17 cellular contexts compared by ENCODE assay signal in the genomic region with DNA sequence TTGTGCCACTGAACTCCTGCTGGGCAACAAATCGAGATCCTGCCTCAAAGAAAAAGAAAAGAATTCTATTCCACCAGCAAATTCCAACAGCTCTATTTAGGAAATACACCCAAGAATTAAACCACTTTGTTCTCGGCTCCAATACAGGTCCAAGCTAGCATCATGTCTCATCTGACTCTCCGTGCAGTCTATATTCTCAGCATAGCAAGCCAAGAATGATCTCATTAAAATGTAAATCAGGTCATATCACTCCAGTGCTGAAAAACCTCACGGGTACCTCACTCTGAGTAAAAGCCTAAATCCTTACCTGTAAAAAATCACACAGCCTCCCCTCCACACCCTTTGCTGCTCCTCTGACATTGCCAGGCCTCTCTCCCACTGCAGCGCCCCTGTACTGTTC. TPM values are rescaled to one million over a fixed set of nuclear protein-coding genes. Genes with fewer than 3 reads are reported as not detected.
DNase-seq lines count a peak whose midpoint lies in the region; ATAC-seq and TF ChIP-seq lines count a peak whose summit lies in the region.
"Had no signal": no experiment of that assay in that cellular context is flagged by ENCODE, and none has a peak within 500 bp of the region (broad histone marks: within the 10 kb centered on the region; RNA-seq: fewer than 3 reads in every experiment).

No MANE protein-coding gene starts in this region.

- H3K27ac ChIP-seq in A673 (ENCODE audit: low read depth, low read length, poor library complexity, severe bottlenecking) (peak overlapping the region; percentile 52), HEK293 (ENCODE audit: extremely low read depth, low read depth, low read length) (0 out of 2 replicates have a peak overlapping the region, but pooled peaks have one; percentile 31), foreskin keratinocyte (peak overlapping the region; percentile 29), upper lobe of right lung (no peak overlapping the region), mammary epithelial cell (ENCODE audit: insufficient read depth, low read depth, low read length) (no peak overlapping the region)
- H3K27ac ChIP-seq: Peyer's patch, SK-N-MC had no signal

- DNase-seq in A673 (ENCODE audit: low spot score) (no peak), astrocyte of the hippocampus (ENCODE audit: low read depth, low spot score) (peak; percentile 13), foreskin keratinocyte (peak in 1 of 2 donors; percentile 56), upper lobe of right lung (no peak), SK-N-DZ (ENCODE audit: low spot score) (no peak), mammary epithelial cell (no peak)
- DNase-seq: Caco-2, DMS53, NCI-H1417 treated with DMSO at 0.1 percent for 48 hours, NCI-H2029, NCI-H2171 treated with DMSO at 0.1 percent for 48 hours, NCI-H774, Peyer's patch had no signal

- peaks cover 10% of the 10 kb centered on the region for H4K20me1 ChIP-seq in mammary epithelial cell (ENCODE audit: insufficient read depth, low read length)

- no peak overlapping the region for H2AFZ ChIP-seq in mammary epithelial cell (ENCODE audit: low read depth, low read length)

- H3K4me1 ChIP-seq in A673 (ENCODE audit: insufficient read depth, low read length, poor library complexity, severe bottlenecking) (peaks cover 27% of the 10 kb centered on the region), HEK293 (ENCODE audit: control insufficient read depth, insufficient read depth, low read length) (peaks cover 40% of the 10 kb centered on the region), foreskin keratinocyte (peaks cover 31% of the 10 kb centered on the region), upper lobe of right lung (peaks cover 14% of the 10 kb centered on the region), mammary epithelial cell (ENCODE audit: insufficient read depth, low read length) (peaks cover 3% of the 10 kb centered on the region)
- H3K4me1 ChIP-seq: Caco-2 had no signal

- dilution Hi-C loops in mammary epithelial cell (cut with HindIII; ENCODE audit: low sequenced_read_pairs), result loop anchor here (5.0 kb wide), 1 partner anchor 80 kb away; no protein-coding TSS in a partner anchor

- intact Hi-C loops in A673 (cut with micrococcal nuclease; ENCODE audit: unreplicated experiment), result no loop called here
- intact Hi-C loops in upper lobe of right lung (cut with DNase I), result no loop called here
- intact Hi-C loops in mammary epithelial cell (cut with micrococcal nuclease), result no loop called here

- no peak overlapping the region for H3K4me2 ChIP-seq in mammary epithelial cell (ENCODE audit: insufficient read depth, low read depth, low read length)

- H3K36me3 ChIP-seq in A673 (ENCODE audit: insufficient read depth, low read length, poor library complexity, severe bottlenecking), result no peaks in the 10 kb centered on the region
- H3K36me3 ChIP-seq in HEK293 (ENCODE audit: control insufficient read depth in 2 of 2, insufficient read depth in 1 of 2, low read length in 2 of 2), result no peaks in the 10 kb centered on the region; a peak in 2 of 3 replicates
- H3K36me3 ChIP-seq in upper lobe of right lung, result no peaks in the 10 kb centered on the region
- H3K36me3 ChIP-seq in mammary epithelial cell (ENCODE audit: insufficient read depth, low read length), result no peaks in the 10 kb centered on the region
- H3K36me3 ChIP-seq: Peyer's patch had no signal

- WGBS in mammary epithelial cell (ENCODE audit: low coverage, missing lambda C conversion rate), result 88% methylated on average over 4 of the region's 5 CpGs

- H3K27me3 ChIP-seq in A673 (replicated peaks; ENCODE audit: insufficient read depth, low read depth, low read length, poor library complexity) (no peaks in the 10 kb centered on the region), foreskin keratinocyte (no peaks in the 10 kb centered on the region), upper lobe of right lung (no peaks in the 10 kb centered on the region), mammary epithelial cell (ENCODE audit: insufficient read depth, low read length) (no peaks in the 10 kb centered on the region)
- H3K27me3 ChIP-seq: Peyer's patch had no signal

- CTCF ChIA-PET in A673 (lab: Charles Lee), result interaction anchor here (0.6 kb wide), 1 partner anchor 323 kb away, joined by 3 read pairs; no protein-coding TSS in a partner anchor
- CTCF ChIA-PET in HEK293 (lab: Yijun Ruan, JAX), result interaction anchor here (0.6 to 1.1 kb wide), 5 partner anchors 11 to 130 kb away, joined by 3 to 4 read pairs (median 4); partner anchors contain the start of gene ANKFY1
- CTCF ChIA-PET in mammary epithelial cell (lab: Charles Lee; ENCODE audit: low non-redundant PET), result no interaction called here

- ATAC-seq in foreskin keratinocyte (peak; percentile 55), GM19452 (IDR thresholded peaks at IDR 0.05; ENCODE audit: unreplicated experiment) (no peak), upper lobe of right lung (no peak)
- ATAC-seq: Right ventricle myocardium inferior had no signal

- in situ Hi-C loops in mammary epithelial cell (cut with MboI; ENCODE audit: low sequenced_read_pairs in 2 of 2), result no loop called here

- TF ChIP-seq CTCF in A673 (conservative IDR thresholded peaks at IDR 0.05; ENCODE audit: low read depth, low read length) (no peak), HEK293 (tag by site-specific recombination; IDR thresholded peaks at IDR 0.05) (no peak), foreskin keratinocyte (conservative IDR thresholded peaks at IDR 0.05) (no peak), upper lobe of right lung (IDR thresholded peaks at IDR 0.05) (no peak), mammary epithelial cell (conservative IDR thresholded peaks at IDR 0.05 in 1 of 2, IDR thresholded peaks at IDR 0.05 in 1 of 2; ENCODE audit: extremely low read depth in 1 of 2, insufficient read depth in 1 of 2, low read depth in 1 of 2, low read length in 2 of 2) (no peak)

- H3K4me3 ChIP-seq in A673 (ENCODE audit: low read depth, low read length, poor library complexity, severe bottlenecking) (no peak overlapping the region), HEK293 (ENCODE audit: low read depth, low read length) (no peak overlapping the region), upper lobe of right lung (no peak overlapping the region), mammary epithelial cell (replicated peaks in 1 of 3; ENCODE audit: insufficient read depth in 1 of 3, low read depth in 2 of 3, low read length in 3 of 3) (no peak overlapping the region)
- H3K4me3 ChIP-seq: Peyer's patch, SK-N-MC had no signal

- POLR2A ChIA-PET in A673 (lab: Charles Lee; ENCODE audit: low non-redundant PET) (no interaction called here), HEK293 (lab: Yijun Ruan, JAX) (no interaction called here)

- H3K9me3 ChIP-seq in A673 (ENCODE audit: low read depth, low read length, poor library complexity, severe bottlenecking) (no peaks in the 10 kb centered on the region), HEK293 (ENCODE audit: control insufficient read depth, insufficient read depth, low read depth, low read length) (no peaks in the 10 kb centered on the region), upper lobe of right lung (no peaks in the 10 kb centered on the region), mammary epithelial cell (replicated peaks; ENCODE audit: insufficient read depth, low read length) (no peaks in the 10 kb centered on the region)
- H3K9me3 ChIP-seq: Caco-2, Peyer's patch had no signal

- H3K79me2 ChIP-seq in mammary epithelial cell (ENCODE audit: insufficient read depth, low read length), result peaks cover 100% of the 10 kb centered on the region

- BruUV-seq in A673 (replicated peaks; lab: Mats Ljungman, UMichigan), result no TSS peak
- no TSS peak for BruUV-seq in mammary epithelial cell (replicated peaks; lab: Mats Ljungman, UMichigan)

- no peak overlapping the region for H3K9ac ChIP-seq in mammary epithelial cell (ENCODE audit: insufficient read depth, low read length)

TF ChIP-seq in HEK293, 187 proteins besides CTCF, POLR2A, EP300 and RAD21:
- TF ChIP-seq, protein P1, sequence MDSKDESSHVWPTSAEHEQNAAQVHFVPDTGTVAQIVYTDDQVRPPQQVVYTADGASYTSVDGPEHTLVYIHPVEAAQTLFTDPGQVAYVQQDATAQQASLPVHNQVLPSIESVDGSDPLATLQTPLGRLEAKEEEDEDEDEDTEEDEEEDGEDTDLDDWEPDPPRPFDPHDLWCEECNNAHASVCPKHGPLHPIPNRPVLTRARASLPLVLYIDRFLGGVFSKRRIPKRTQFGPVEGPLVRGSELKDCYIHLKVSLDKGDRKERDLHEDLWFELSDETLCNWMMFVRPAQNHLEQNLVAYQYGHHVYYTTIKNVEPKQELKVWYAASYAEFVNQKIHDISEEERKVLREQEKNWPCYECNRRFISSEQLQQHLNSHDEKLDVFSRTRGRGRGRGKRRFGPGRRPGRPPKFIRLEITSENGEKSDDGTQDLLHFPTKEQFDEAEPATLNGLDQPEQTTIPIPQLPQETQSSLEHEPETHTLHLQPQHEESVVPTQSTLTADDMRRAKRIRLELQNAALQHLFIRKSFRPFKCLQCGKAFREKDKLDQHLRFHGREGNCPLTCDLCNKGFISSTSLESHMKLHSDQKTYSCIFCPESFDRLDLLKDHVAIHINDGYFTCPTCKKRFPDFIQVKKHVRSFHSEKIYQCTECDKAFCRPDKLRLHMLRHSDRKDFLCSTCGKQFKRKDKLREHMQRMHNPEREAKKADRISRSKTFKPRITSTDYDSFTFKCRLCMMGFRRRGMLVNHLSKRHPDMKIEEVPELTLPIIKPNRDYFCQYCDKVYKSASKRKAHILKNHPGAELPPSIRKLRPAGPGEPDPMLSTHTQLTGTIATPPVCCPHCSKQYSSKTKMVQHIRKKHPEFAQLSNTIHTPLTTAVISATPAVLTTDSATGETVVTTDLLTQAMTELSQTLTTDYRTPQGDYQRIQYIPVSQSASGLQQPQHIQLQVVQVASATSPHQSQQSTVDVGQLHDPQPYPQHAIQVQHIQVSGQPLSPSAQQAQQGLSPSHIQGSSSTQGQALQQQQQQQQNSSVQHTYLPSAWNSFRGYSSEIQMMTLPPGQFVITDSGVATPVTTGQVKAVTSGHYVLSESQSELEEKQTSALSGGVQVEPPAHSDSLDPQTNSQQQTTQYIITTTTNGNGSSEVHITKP (tag by site-specific recombination; IDR thresholded peaks at IDR 0.05), result peak; percentile 41
- TF ChIP-seq ZNF596 (tag by site-specific recombination; IDR thresholded peaks at IDR 0.05) (no peak), ZBTB7A (tag by site-specific recombination; IDR thresholded peaks at IDR 0.05; ENCODE audit: low read depth) (no peak), ZBTB8A (tag by site-specific recombination; IDR thresholded peaks at IDR 0.05) (no peak)

RNA-seq across cellular contexts. Expression of gene UBE2G1, which starts 23.9 kb away (rescaled TPM):
- total RNA-seq in A673 (2021), result 107 and 114 TPM in 2 replicates
- 57.0 and 63.3 TPM in 2 replicates for total RNA-seq in foreskin keratinocyte
- 34.0 and 36.4 TPM in 2 replicates for polyA plus RNA-seq in foreskin keratinocyte
- total RNA-seq in upper lobe of right lung, result 38.4 TPM
- polyA plus RNA-seq in SK-N-DZ (2014; cell fraction: cytosol; rRNA removed), result 89.3 and 113 TPM in 2 replicates
- 42.8 and 63.0 TPM in 2 replicates for polyA plus RNA-seq in SK-N-DZ (2014; cell fraction: nucleus; rRNA removed)
- 10 to 100 TPM; 60.8 to 93.0 TPM for total RNA-seq in mammary epithelial cell
- 38.7 TPM for polyA plus RNA-seq in mammary epithelial cell
- 34.4 TPM for polyA minus RNA-seq in mammary epithelial cell

Comparison
In these comparisons a context has a peak if more than half of its experiments do, and no peak if none do; other contexts are left out.
1. H3K27ac ChIP-seq: peak in A673 (single experiment), HEK293 (single experiment) and foreskin keratinocyte (single experiment); none in upper lobe of right lung (single experiment) and mammary epithelial cell (single experiment).